Comparison of ENCODE assay signal across 27 cellular contexts in the genomic region with DNA sequence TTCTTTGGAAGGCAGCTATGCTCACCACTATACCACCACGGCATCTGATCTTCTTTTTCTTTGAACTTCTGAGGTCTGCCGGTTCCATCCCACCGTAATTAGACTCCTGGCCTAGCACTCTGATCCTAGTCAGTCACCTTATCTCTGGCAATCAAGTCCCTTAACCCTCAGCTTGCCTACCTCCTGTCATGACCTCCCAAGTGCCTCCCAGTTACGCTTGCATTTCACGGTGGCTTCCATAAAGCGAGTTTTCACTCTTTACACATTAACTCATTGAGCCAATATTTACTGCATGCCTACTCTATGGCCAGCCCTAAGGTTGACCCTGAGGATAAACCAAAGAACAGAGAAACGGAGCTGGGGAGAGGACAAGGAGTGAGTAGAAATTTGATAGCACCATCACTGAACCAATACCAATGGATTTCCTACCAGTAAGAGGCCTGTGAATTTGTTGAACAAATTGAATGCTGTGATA.
"Had no signal": no experiment of that assay in that cellular context is flagged by ENCODE, and none has a peak within 500 bp of the region (broad histone marks: within the 10 kb centered on the region; RNA-seq: fewer than 3 reads in every experiment).

No MANE protein-coding gene starts in this region.

- H3K4me3 Mint-ChIP-seq: mesothelial cell of epicardium; naive B cell; natural killer cell; stimulated activated effector memory CD8-positive, alpha-beta T cell treated with anti-CD3 and anti-CD28 coated beads, Interleukin-12 subunit alpha, Interleukin-12 subunit beta, amount 100 ng/mL, for 72 hours; stimulated activated naive CD8-positive, alpha-beta T cell treated with anti-CD3 and anti-CD28 coated beads, Interleukin-15, amount 100 ng/mL, for 72 hours had no signal

- H3K4me3 ChIP-seq: heart left ventricle, left ventricle myocardium inferior, lung, ovary, prostate gland, sigmoid colon, spleen, testis, thyroid gland, transverse colon, upper lobe of right lung had no signal

- H3K9me3 ChIP-seq: heart left ventricle, left ventricle myocardium inferior, ovary, prostate gland, sigmoid colon, spleen, testis, thyroid gland, transverse colon, upper lobe of right lung had no signal

- H3K4me1 ChIP-seq: heart left ventricle, left ventricle myocardium inferior, prostate gland, sigmoid colon, testis, thyroid gland, transverse colon, upper lobe of right lung had no signal

- ATAC-seq: heart left ventricle; left colon; natural killer cell; right cardiac atrium; stimulated activated effector memory CD8-positive, alpha-beta T cell treated with anti-CD3 and anti-CD28 coated beads, Interleukin-12 subunit alpha, Interleukin-12 subunit beta, amount 100 ng/mL, for 72 hours; stimulated activated naive CD8-positive, alpha-beta T cell treated with anti-CD3 and anti-CD28 coated beads, Interleukin-15, amount 100 ng/mL, for 72 hours; upper lobe of right lung had no signal

- H3K4me1 Mint-ChIP-seq: mesothelial cell of epicardium; naive B cell; natural killer cell; stimulated activated effector memory CD8-positive, alpha-beta T cell treated with anti-CD3 and anti-CD28 coated beads, Interleukin-12 subunit alpha, Interleukin-12 subunit beta, amount 100 ng/mL, for 72 hours; stimulated activated naive CD8-positive, alpha-beta T cell treated with anti-CD3 and anti-CD28 coated beads, Interleukin-15, amount 100 ng/mL, for 72 hours had no signal

- H3K27me3 Mint-ChIP-seq: naive B cell; stimulated activated naive CD8-positive, alpha-beta T cell treated with anti-CD3 and anti-CD28 coated beads, Interleukin-15, amount 100 ng/mL, for 72 hours had no signal

- H3K36me3 ChIP-seq: ovary had no signal

- FAIRE-seq: islet of Langerhans, kidney, small intestine, urothelium cell line had no signal

- H3K9me3 Mint-ChIP-seq: mesothelial cell of epicardium; naive B cell; natural killer cell; stimulated activated effector memory CD8-positive, alpha-beta T cell treated with anti-CD3 and anti-CD28 coated beads, Interleukin-12 subunit alpha, Interleukin-12 subunit beta, amount 100 ng/mL, for 72 hours; stimulated activated naive CD8-positive, alpha-beta T cell treated with anti-CD3 and anti-CD28 coated beads, Interleukin-15, amount 100 ng/mL, for 72 hours had no signal

- DNase-seq: heart left ventricle; kidney; left colon; left ventricle myocardium inferior; mesendoderm; naive B cell; natural killer cell; ovary; retina; right cardiac atrium; sigmoid colon; small intestine; spleen; stimulated activated CD4-positive, alpha-beta T cell treated with anti-CD3 and anti-CD28 coated beads, Interleukin-4, amount 100 ng/mL, for 24 hours; stimulated activated naive CD4-positive, alpha-beta T cell treated with Interleukin-2 at 50 U/mL for 16 hours; stimulated activated naive CD8-positive, alpha-beta T cell treated with anti-CD3 and anti-CD28 coated beads, Interleukin-15, amount 100 ng/mL, for 72 hours; substantia nigra; testis; thyroid gland; transverse colon; upper lobe of right lung had no signal

- H3K27ac ChIP-seq: heart left ventricle, left ventricle myocardium inferior, ovary, prostate gland, sigmoid colon, spleen, testis, thyroid gland, transverse colon, upper lobe of right lung had no signal

- H3K27me3 ChIP-seq: heart left ventricle, ovary, sigmoid colon, spleen, testis, thyroid gland, transverse colon, upper lobe of right lung had no signal

- H3K27ac Mint-ChIP-seq: mesothelial cell of epicardium; natural killer cell; stimulated activated effector memory CD8-positive, alpha-beta T cell treated with anti-CD3 and anti-CD28 coated beads, Interleukin-12 subunit alpha, Interleukin-12 subunit beta, amount 100 ng/mL, for 72 hours; stimulated activated naive CD8-positive, alpha-beta T cell treated with anti-CD3 and anti-CD28 coated beads, Interleukin-15, amount 100 ng/mL, for 72 hours had no signal
